Comparison of ENCODE assay signal across 10 cellular contexts in genomic region chr12:57096748-57097553, GRCh38. TPM values are rescaled to one million over a fixed set of nuclear protein-coding genes. Genes with fewer than 3 reads are reported as not detected.
DNase-seq lines count a peak whose midpoint lies in the region; ATAC-seq and TF ChIP-seq lines count a peak whose summit lies in the region.
"Had no signal": no experiment of that assay in that cellular context is flagged by ENCODE, and none has a peak within 500 bp of the region (broad histone marks: within the 10 kb centered on the region; RNA-seq: fewer than 3 reads in every experiment).

No MANE protein-coding gene starts in this region.

- no peak overlapping the region for H3K4me3 ChIP-seq in AG04450 (ENCODE audit: low read depth, low read length)

- H3K27me3 ChIP-seq in AG04450 (ENCODE audit: control insufficient read depth, insufficient read depth, low read length), result no peaks in the 10 kb centered on the region

- H3K9me3 Mint-ChIP-seq in activated naive CD8-positive, alpha-beta T cell treated with anti-CD3 and anti-CD28 coated beads, Interleukin-2, amount 10 ng/mL, durations not matched to agents 7 days and 5 days, result no peaks in the 10 kb centered on the region

- H3K9me3 ChIP-seq in AG04450 (ENCODE audit: control insufficient read depth, insufficient read depth, low read length), result no peaks in the 10 kb centered on the region

- H3K27ac Mint-ChIP-seq in activated naive CD8-positive, alpha-beta T cell treated with anti-CD3 and anti-CD28 coated beads, Interleukin-2, amount 10 ng/mL, durations not matched to agents 7 days and 5 days, result peak overlapping the region; percentile 38

- peak; percentile 3 for TF ChIP-seq POLR2A in GM18526 (IDR thresholded peaks at IDR 0.05; ENCODE audit: extremely low read depth, insufficient read length)

- no peaks in the 10 kb centered on the region for H3K27me3 Mint-ChIP-seq in activated naive CD8-positive, alpha-beta T cell treated with anti-CD3 and anti-CD28 coated beads, Interleukin-2, amount 10 ng/mL, durations not matched to agents 7 days and 5 days

- H3K4me1 Mint-ChIP-seq in activated naive CD8-positive, alpha-beta T cell treated with anti-CD3 and anti-CD28 coated beads, Interleukin-2, amount 10 ng/mL, durations not matched to agents 7 days and 5 days, result peaks cover 40% of the 10 kb centered on the region

- POLR2A ChIA-PET in AG04450 (lab: Yijun Ruan, JAX), result interaction anchor here (1.6 to 13.0 kb wide), 3 partner anchors 9 to 86 kb away, joined by 6 to 258 read pairs (median 7); partner anchors contain the start of gene STAT6
- POLR2A ChIA-PET in activated naive CD8-positive, alpha-beta T cell treated with anti-CD3 and anti-CD28 coated beads, Interleukin-2, amount 10 ng/mL, durations not matched to agents 7 days and 5 days (lab: Charles Lee), result interaction anchor here (1.1 to 16.0 kb wide), 4 partner anchors 8 to 22 kb away, joined by 3 to 225 read pairs (median 20); partner anchors contain the start of genes NAB2, NEMP1 and STAT6

- CTCF ChIA-PET in AG04450 (lab: Charles Lee), result interaction anchor here (0.6 to 1.7 kb wide), 4 partner anchors 15 to 88 kb away, joined by 3 to 8 read pairs (median 6); no protein-coding TSS in a partner anchor

- H3K36me3 Mint-ChIP-seq in activated naive CD8-positive, alpha-beta T cell treated with anti-CD3 and anti-CD28 coated beads, Interleukin-2, amount 10 ng/mL, durations not matched to agents 7 days and 5 days, result peaks cover 37% of the 10 kb centered on the region

- peak overlapping the region; percentile 31 for H3K27ac ChIP-seq in AG04450 (ENCODE audit: low read depth, low read length)

- no peak for TF ChIP-seq CTCF in AG04450 (IDR thresholded peaks at IDR 0.05; ENCODE audit: low read depth, low read length)

- no peak overlapping the region for H3K4me3 Mint-ChIP-seq in activated naive CD8-positive, alpha-beta T cell treated with anti-CD3 and anti-CD28 coated beads, Interleukin-2, amount 10 ng/mL, durations not matched to agents 7 days and 5 days

- no peak for ATAC-seq in activated naive CD8-positive, alpha-beta T cell treated with anti-CD3 and anti-CD28 coated beads, Interleukin-2, amount 10 ng/mL, durations not matched to agents 7 days and 5 days (ENCODE audit: low read depth)
- ATAC-seq in HG02870 (IDR thresholded peaks at IDR 0.05; ENCODE audit: unreplicated experiment), result no peak
- no peak for ATAC-seq in HG02759 (IDR thresholded peaks at IDR 0.05; ENCODE audit: unreplicated experiment)

- DNase-seq in AG04450 (ENCODE audit: low read depth, low spot score) (no peak), myocyte (ENCODE audit: low read depth) (peak; percentile 68), NAMALWA (ENCODE audit: low spot score) (no peak)
- DNase-seq in activated naive CD8-positive, alpha-beta T cell treated with anti-CD3 and anti-CD28 coated beads, Interleukin-2, amount 10 ng/mL, durations not matched to agents 7 days and 5 days, result no peak
- DNase-seq in NK-92 treated with Interleukin-12 subunit alpha and Interleukin-12 subunit beta, amount 100 ng/mL, for 24 hours (lab: John Stamatoyannopoulos, UW), result no peak
- DNase-seq: mesendoderm; stimulated activated CD8-positive, alpha-beta memory T cell treated with anti-CD3 and anti-CD28 coated beads, Interleukin-4, amount 100 ng/mL, for 48 hours had no signal

RNA-seq across cellular contexts. Expression of gene NAB2, which starts 8.0 kb away (rescaled TPM):
- polyA plus RNA-seq in AG04450 (2011; rRNA removed), result 46.4 and 60.9 TPM in 2 replicates
- polyA minus RNA-seq in AG04450 (2011; rRNA and poly(A)+ RNA removed), result 68.2 and 83.4 TPM in 2 replicates
- total RNA-seq in activated naive CD8-positive, alpha-beta T cell treated with anti-CD3 and anti-CD28 coated beads, Interleukin-2, amount 10 ng/mL, durations not matched to agents 7 days and 5 days, result 10 to 100 TPM; 13.1 to 16.1 TPM
- total RNA-seq in myocyte, result 50.6 and 76.7 TPM in 2 replicates
- polyA plus RNA-seq in myocyte (2012), result 53.8 TPM

RNA-seq across cellular contexts. Expression of gene STAT6, which starts 14.2 kb away (rescaled TPM):
- 79.5 and 94.2 TPM in 2 replicates for polyA plus RNA-seq in AG04450 (2011; rRNA removed)
- 95.3 and 103 TPM in 2 replicates for polyA minus RNA-seq in AG04450 (2011; rRNA and poly(A)+ RNA removed)
- 100 to 1,000 TPM; 251 to 263 TPM for total RNA-seq in activated naive CD8-positive, alpha-beta T cell treated with anti-CD3 and anti-CD28 coated beads, Interleukin-2, amount 10 ng/mL, durations not matched to agents 7 days and 5 days
- 51.1 and 59.4 TPM in 2 replicates for total RNA-seq in myocyte
- polyA plus RNA-seq in myocyte (2012), result 66.7 TPM

RNA-seq across cellular contexts. Expression of gene NEMP1, which starts 18.4 kb away (rescaled TPM):
- polyA plus RNA-seq in AG04450 (2011; rRNA removed), result 8.3 and 11.9 TPM in 2 replicates
- 6.1 and 9.0 TPM in 2 replicates for polyA minus RNA-seq in AG04450 (2011; rRNA and poly(A)+ RNA removed)
- 10 to 100 TPM; 52.9 to 59.6 TPM for total RNA-seq in activated naive CD8-positive, alpha-beta T cell treated with anti-CD3 and anti-CD28 coated beads, Interleukin-2, amount 10 ng/mL, durations not matched to agents 7 days and 5 days
- 9.9 and 19.1 TPM in 2 replicates for total RNA-seq in myocyte
- polyA plus RNA-seq in myocyte (2012), result 4.3 TPM

RNA-seq across cellular contexts. Expression of gene LRP1, which starts 31.3 kb away (rescaled TPM):
- 49.9 and 95.0 TPM in 2 replicates for polyA plus RNA-seq in AG04450 (2011; rRNA removed)
- 264 and 395 TPM in 2 replicates for polyA minus RNA-seq in AG04450 (2011; rRNA and poly(A)+ RNA removed)
- total RNA-seq in activated naive CD8-positive, alpha-beta T cell treated with anti-CD3 and anti-CD28 coated beads, Interleukin-2, amount 10 ng/mL, durations not matched to agents 7 days and 5 days, result 1 to 10 TPM; 4.9 to 6.1 TPM
- 40.0 and 53.8 TPM in 2 replicates for total RNA-seq in myocyte
- 703 TPM for polyA plus RNA-seq in myocyte (2012)

RNA-seq across cellular contexts. Expression of gene MYO1A, which starts 47.0 kb away (rescaled TPM):
- not detected in 2 replicates for polyA plus RNA-seq in AG04450 (2011; rRNA removed)
- 0.04 TPM in 1 of 2 replicates, not detected in the other for polyA minus RNA-seq in AG04450 (2011; rRNA and poly(A)+ RNA removed)
- 1 to 10 TPM; 1.2 to 2.1 TPM for total RNA-seq in activated naive CD8-positive, alpha-beta T cell treated with anti-CD3 and anti-CD28 coated beads, Interleukin-2, amount 10 ng/mL, durations not matched to agents 7 days and 5 days
- not detected in 2 replicates for total RNA-seq in myocyte
- polyA plus RNA-seq in myocyte (2012), result 0.06 TPM
